ENCODE assay signal across 31 cellular contexts in genomic region chr14:38111046-38111445, GRCh38.
A peak's percentile ranks its signal among the peaks of the same experiment; 100 is the strongest.
DNase-seq lines count a peak whose midpoint lies in the region; ATAC-seq, FAIRE-seq and TF ChIP-seq lines count a peak whose summit lies in the region.
"Had no signal": no experiment of that assay in that cellular context is flagged by ENCODE, and none has a peak within 500 bp of the region (broad histone marks: within the 10 kb centered on the region; RNA-seq: fewer than 3 reads in every experiment).

No MANE protein-coding gene starts in this region.

- intact Hi-C loops in HepG2 (cut with micrococcal nuclease; ENCODE audit: unreplicated experiment) (no loop called here), right lobe of liver (cut with DNase I) (no loop called here)

- POLR2A ChIA-PET in HepG2 (lab: Yijun Ruan, JAX), result no interaction called here

- no peaks in the 10 kb centered on the region for H3K27me3 ChIP-seq in HepG2 (ENCODE audit: control insufficient read depth in 1 of 2, insufficient read depth in 2 of 2, low read length in 2 of 2)
- H3K27me3 ChIP-seq in right lobe of liver, result no peaks in the 10 kb centered on the region
- H3K27me3 ChIP-seq in Karpas-422 (ENCODE audit: low read length), result no peaks in the 10 kb centered on the region
- H3K27me3 ChIP-seq: BE2C; BLaER1; BLaER1 treated with 17β-estradiol and CSF1 and Interleukin-3, amounts not matched to agents 10 nM and 100 nM had no signal

- in situ Hi-C loops in HepG2 (cut with HindIII; ENCODE audit: extremely low pct_ligation_motif_present, low pct_unique_long_range_greater_than_20kb), result no loop called here

- TF ChIP-seq POLR2A in HepG2 (IDR thresholded peaks at IDR 0.05; ENCODE audit: insufficient read depth in 1 of 2, low read depth in 2 of 2, low read length in 2 of 2) (no peak), right lobe of liver (IDR thresholded peaks at IDR 0.05) (no peak)

- no peak overlapping the region for H3K27ac ChIP-seq in HepG2 (ENCODE audit: extremely low read length, insufficient read depth, low read length)
- no peak overlapping the region for H3K27ac ChIP-seq in right lobe of liver
- no peak overlapping the region for H3K27ac ChIP-seq in Karpas-422 (ENCODE audit: low read length)
- H3K27ac ChIP-seq: 22Rv1; A549; BLaER1; BLaER1 treated with 17β-estradiol and CSF1 and Interleukin-3, amounts not matched to agents 10 nM and 100 nM; C4-2B had no signal

- no peak overlapping the region for H2AFZ ChIP-seq in HepG2 (ENCODE audit: low read length)
- peak overlapping the region; percentile 15; the same call in 1 of the 2 replicates for H2AFZ ChIP-seq in Karpas-422 (ENCODE audit: low read length)

- no peaks in the 10 kb centered on the region for H3K9me2 ChIP-seq in Karpas-422 (replicated peaks; ENCODE audit: insufficient read depth, low read length)

- WGBS in HepG2 (ENCODE audit: low lambda C conversion rate), result 16% methylated on average over 2 of the region's 2 CpGs
- 84% methylated on average over 2 of the region's 2 CpGs for WGBS in right lobe of liver (ENCODE audit: insufficient coverage, low coverage, low lambda C conversion rate, missing lambda C conversion rate)

- no peaks in the 10 kb centered on the region for H3K9me3 ChIP-seq in HepG2 (ENCODE audit: low read length)
- no peaks in the 10 kb centered on the region for H3K9me3 ChIP-seq in right lobe of liver
- H3K9me3 ChIP-seq in Karpas-422 (ENCODE audit: low read length), result peaks cover 3% of the 10 kb centered on the region; the same call in 1 of the 2 replicates
- H3K9me3 ChIP-seq: A549, BE2C, BLaER1, Caco-2 had no signal

- FAIRE-seq in HepG2 (lab: Jason Lieb, UNC), result no peak
- FAIRE-seq: A204.1, A549, D721Med had no signal

- no TSS peak for BruUV-seq in HepG2 (replicated peaks; lab: Mats Ljungman, UMichigan)

- DNase-seq in HepG2 (ENCODE audit: low spot score) (no peak), right lobe of liver (no peak), Karpas-422 (no peak)
- no peak for DNase-seq in stimulated activated naive CD4-positive, alpha-beta T cell (lab: John Stamatoyannopoulos, UW)
- DNase-seq: 8988T; ACHN; AML-193; BE2C; C1 segment of cervical spinal cord; Caco-2; Calu3; CD4-positive, alpha-beta memory T cell; CD4-positive, alpha-beta T cell; CD4-positive, CD25-positive, alpha-beta regulatory T cell; CD8-positive, alpha-beta memory T cell; CD8-positive, alpha-beta T cell; COR-L47; DMS 273 treated with DMSO at 0.1 percent for 48 hours; DMS153; DMS53; DMS79; DMS79 treated with DMSO at 0.1 percent for 48 hours; DND-41; EL had no signal

- H3K4me3 ChIP-seq in HepG2 (replicated peaks in 1 of 3; ENCODE audit: insufficient read depth in 1 of 3, low read depth in 2 of 3, low read length in 3 of 3), result no peak overlapping the region
- no peak overlapping the region for H3K4me3 ChIP-seq in right lobe of liver
- H3K4me3 ChIP-seq in Karpas-422 (ENCODE audit: low read length), result no peak overlapping the region
- H3K4me3 ChIP-seq: A549; BLaER1; BLaER1 treated with 17β-estradiol and CSF1 and Interleukin-3, amounts not matched to agents 10 nM and 100 nM had no signal

- ATAC-seq in HepG2 (no peak), right lobe of liver (no peak)
- ATAC-seq: A549; CD8-positive, alpha-beta T cell had no signal

- TF ChIP-seq EP300 in HepG2 (IDR thresholded peaks at IDR 0.05; ENCODE audit: low read depth in 2 of 2, low read length in 2 of 2) (no peak), HepG2 (CRISPR knock-in tag; IDR thresholded peaks at IDR 0.05; ENCODE audit: borderline replicate concordance) (no peak)

- no peak for TF ChIP-seq RAD21 in HepG2 (CRISPR knock-in tag; IDR thresholded peaks at IDR 0.05)

- TF ChIP-seq CTCF in HepG2 (CRISPR knock-in tag; IDR thresholded peaks at IDR 0.05) (no peak), right lobe of liver (IDR thresholded peaks at IDR 0.05) (no peak)

- H3K79me2 ChIP-seq in HepG2 (ENCODE audit: insufficient read depth, low read length) (no peaks in the 10 kb centered on the region), Karpas-422 (ENCODE audit: low read length) (no peaks in the 10 kb centered on the region)

- CTCF ChIA-PET in HepG2 (lab: Yijun Ruan, JAX; ENCODE audit: low intra/inter-chr PET ratio, low total read pairs), result no interaction called here

- H3K4me1 ChIP-seq in HepG2 (ENCODE audit: insufficient read depth, low read length) (no peaks in the 10 kb centered on the region), right lobe of liver (no peaks in the 10 kb centered on the region), Karpas-422 (ENCODE audit: low read length) (peaks cover 17% of the 10 kb centered on the region)
- H3K4me1 ChIP-seq: A549; BE2C; BLaER1; BLaER1 treated with 17β-estradiol and CSF1 and Interleukin-3, amounts not matched to agents 10 nM and 100 nM; Caco-2 had no signal

- H3K4me2 ChIP-seq in HepG2 (ENCODE audit: low read depth, low read length) (no peak overlapping the region), Karpas-422 (ENCODE audit: low read depth, low read length, poor library complexity, severe bottlenecking) (no peak overlapping the region)
- H3K4me2 ChIP-seq: A549; BLaER1; BLaER1 treated with 17β-estradiol and CSF1 and Interleukin-3, amounts not matched to agents 10 nM and 100 nM had no signal

- no peak overlapping the region for H3K9ac ChIP-seq in HepG2 (ENCODE audit: insufficient read depth, low read depth, low read length)
- H3K9ac ChIP-seq in Karpas-422 (ENCODE audit: low read length), result no peak overlapping the region
- H3K9ac ChIP-seq: BLaER1; BLaER1 treated with 17β-estradiol and CSF1 and Interleukin-3, amounts not matched to agents 10 nM and 100 nM had no signal

- H3K36me3 ChIP-seq in HepG2 (replicated peaks in 1 of 2; ENCODE audit: control insufficient read depth in 1 of 2, insufficient read depth in 2 of 2, low read length in 2 of 2), result no peaks in the 10 kb centered on the region
- no peaks in the 10 kb centered on the region for H3K36me3 ChIP-seq in right lobe of liver
- H3K36me3 ChIP-seq in Karpas-422 (ENCODE audit: insufficient read depth, low read length), result no peaks in the 10 kb centered on the region; the same call in 1 of the 2 replicates
- H3K36me3 ChIP-seq: BE2C; BLaER1; BLaER1 treated with 17β-estradiol and CSF1 and Interleukin-3, amounts not matched to agents 10 nM and 100 nM had no signal

- H4K20me1 ChIP-seq in HepG2 (ENCODE audit: insufficient read depth, low read length) (no peaks in the 10 kb centered on the region), Karpas-422 (ENCODE audit: insufficient read depth, low read depth, low read length) (no peaks in the 10 kb centered on the region)
- H4K20me1 ChIP-seq: BLaER1; BLaER1 treated with 17β-estradiol and CSF1 and Interleukin-3, amounts not matched to agents 10 nM and 100 nM had no signal

TF ChIP-seq in HepG2, 621 proteins besides CTCF, POLR2A, EP300 and RAD21:
- TF ChIP-seq ZFP36L2 (CRISPR knock-in tag; IDR thresholded peaks at IDR 0.05) (no peak), CEBPB (IDR thresholded peaks at IDR 0.05; ENCODE audit: borderline replicate concordance, low read depth, low read length) (peak; percentile 28; the same call in 1 of the 2 replicates), ATF7 (IDR thresholded peaks at IDR 0.05) (peak; percentile 81), ATF7 (CRISPR knock-in tag; IDR thresholded peaks at IDR 0.05) (no peak), CREB1 (IDR thresholded peaks at IDR 0.05) (peak; percentile 85), CREB1 (CRISPR knock-in tag; IDR thresholded peaks at IDR 0.05) (no peak), ZFAT (CRISPR knock-in tag; conservative IDR thresholded peaks at IDR 0.05) (no peak)
